ENCODE assay signal across 1 cellular context in the genomic region with DNA sequence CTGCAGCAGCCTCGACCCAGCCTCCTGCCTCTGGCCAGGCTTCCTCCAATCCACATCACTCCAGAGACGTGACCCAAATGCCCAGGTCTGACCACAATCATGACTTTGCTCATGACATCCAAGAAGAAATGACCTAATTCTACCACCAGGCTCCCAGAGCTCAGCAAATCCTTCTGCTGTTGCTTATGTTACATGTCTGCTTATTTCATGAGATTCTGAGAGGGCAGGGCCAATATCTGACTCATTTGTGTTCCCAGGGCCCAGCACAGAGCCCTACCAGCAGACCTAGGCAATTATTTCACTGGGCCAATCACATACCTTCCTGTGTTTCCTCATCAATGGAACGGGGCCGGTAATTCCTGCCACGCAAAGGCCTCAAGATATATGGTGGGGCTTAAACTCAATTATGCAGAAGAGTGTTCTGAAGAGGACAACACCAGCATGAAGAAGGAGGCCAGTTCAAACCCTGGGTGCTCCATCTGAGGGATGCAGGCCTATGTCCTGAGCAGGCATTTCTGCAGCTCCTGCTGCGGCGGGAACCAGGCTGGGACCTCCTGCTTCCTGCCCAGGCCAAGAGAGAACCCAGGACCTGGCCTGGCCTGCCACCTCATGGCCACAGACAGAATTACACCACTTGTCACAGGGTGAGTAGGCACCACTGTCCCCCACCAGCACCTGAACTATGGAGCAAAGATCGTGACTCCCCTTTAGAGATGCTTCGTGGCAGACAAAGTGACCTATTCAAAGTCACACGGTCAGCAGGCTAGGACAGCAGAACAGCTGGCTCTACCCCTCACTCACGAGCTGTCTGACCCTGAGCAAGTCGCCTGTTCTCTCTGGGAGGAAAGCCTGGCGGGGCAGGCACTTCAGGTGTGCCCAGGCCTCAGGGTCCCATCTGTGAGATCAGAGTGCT.
TF ChIP-seq lines count a peak whose summit lies in the region.

No MANE protein-coding gene starts in this region.

TF ChIP-seq in HCT116, 20 proteins besides CTCF, POLR2A, EP300 and RAD21 (continued from another document):
- TF ChIP-seq, protein P1, sequence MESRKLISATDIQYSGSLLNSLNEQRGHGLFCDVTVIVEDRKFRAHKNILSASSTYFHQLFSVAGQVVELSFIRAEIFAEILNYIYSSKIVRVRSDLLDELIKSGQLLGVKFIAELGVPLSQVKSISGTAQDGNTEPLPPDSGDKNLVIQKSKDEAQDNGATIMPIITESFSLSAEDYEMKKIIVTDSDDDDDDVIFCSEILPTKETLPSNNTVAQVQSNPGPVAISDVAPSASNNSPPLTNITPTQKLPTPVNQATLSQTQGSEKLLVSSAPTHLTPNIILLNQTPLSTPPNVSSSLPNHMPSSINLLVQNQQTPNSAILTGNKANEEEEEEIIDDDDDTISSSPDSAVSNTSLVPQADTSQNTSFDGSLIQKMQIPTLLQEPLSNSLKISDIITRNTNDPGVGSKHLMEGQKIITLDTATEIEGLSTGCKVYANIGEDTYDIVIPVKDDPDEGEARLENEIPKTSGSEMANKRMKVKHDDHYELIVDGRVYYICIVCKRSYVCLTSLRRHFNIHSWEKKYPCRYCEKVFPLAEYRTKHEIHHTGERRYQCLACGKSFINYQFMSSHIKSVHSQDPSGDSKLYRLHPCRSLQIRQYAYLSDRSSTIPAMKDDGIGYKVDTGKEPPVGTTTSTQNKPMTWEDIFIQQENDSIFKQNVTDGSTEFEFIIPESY (IDR thresholded peaks at IDR 0.05; ENCODE audit: extremely low read depth, insufficient replicate concordance, low read length) = no peak
